1 cellular context compared by ENCODE assay signal in the genomic region with DNA sequence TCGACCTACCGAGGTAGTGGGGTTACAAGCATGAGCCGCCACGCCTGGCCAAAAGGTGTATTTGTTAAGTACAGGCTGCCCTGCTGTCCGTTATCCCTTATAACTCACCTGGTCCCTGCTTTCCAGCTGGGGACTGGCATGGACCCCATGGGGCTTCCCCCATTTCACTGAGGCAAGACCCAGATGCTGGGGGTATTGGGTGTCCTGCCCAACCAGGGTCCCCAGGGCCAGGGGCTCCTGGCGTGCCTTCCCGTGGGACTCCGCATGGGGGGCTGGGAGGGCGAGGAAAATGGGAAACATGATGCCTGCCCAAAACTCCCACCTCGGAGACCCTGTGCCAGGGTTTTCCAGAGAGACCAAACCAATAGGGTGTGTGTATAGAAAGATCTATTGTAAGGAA.
TF ChIP-seq lines count a peak whose summit lies in the region.

No MANE protein-coding gene starts in this region.

TF ChIP-seq in H1, 55 proteins besides CTCF, POLR2A, EP300 and RAD21 (continued from another document):
- TF ChIP-seq, protein P1, sequence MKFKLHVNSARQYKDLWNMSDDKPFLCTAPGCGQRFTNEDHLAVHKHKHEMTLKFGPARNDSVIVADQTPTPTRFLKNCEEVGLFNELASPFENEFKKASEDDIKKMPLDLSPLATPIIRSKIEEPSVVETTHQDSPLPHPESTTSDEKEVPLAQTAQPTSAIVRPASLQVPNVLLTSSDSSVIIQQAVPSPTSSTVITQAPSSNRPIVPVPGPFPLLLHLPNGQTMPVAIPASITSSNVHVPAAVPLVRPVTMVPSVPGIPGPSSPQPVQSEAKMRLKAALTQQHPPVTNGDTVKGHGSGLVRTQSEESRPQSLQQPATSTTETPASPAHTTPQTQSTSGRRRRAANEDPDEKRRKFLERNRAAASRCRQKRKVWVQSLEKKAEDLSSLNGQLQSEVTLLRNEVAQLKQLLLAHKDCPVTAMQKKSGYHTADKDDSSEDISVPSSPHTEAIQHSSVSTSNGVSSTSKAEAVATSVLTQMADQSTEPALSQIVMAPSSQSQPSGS (IDR thresholded peaks at IDR 0.05; ENCODE audit: low read length), result no peak
- TF ChIP-seq RXRA (IDR thresholded peaks at IDR 0.05; ENCODE audit: insufficient read depth, low read depth, low read length), result no peak
- no peak for TF ChIP-seq TAF1 (IDR thresholded peaks at IDR 0.05; ENCODE audit: low read depth, low read length)
- no peak for TF ChIP-seq KDM1A (IDR thresholded peaks at IDR 0.05; ENCODE audit: borderline replicate concordance, low read length)
- TF ChIP-seq GTF2F1 (IDR thresholded peaks at IDR 0.05; ENCODE audit: borderline replicate concordance, low read depth, low read length), result no peak
- no peak for TF ChIP-seq CREB1 (IDR thresholded peaks at IDR 0.05)
- no peak for TF ChIP-seq TBP (IDR thresholded peaks at IDR 0.05; ENCODE audit: low read depth, low read length)
- TF ChIP-seq RFX5 (IDR thresholded peaks at IDR 0.05; ENCODE audit: borderline replicate concordance, low read depth, low read length), result no peak
- TF ChIP-seq, protein P2, sequence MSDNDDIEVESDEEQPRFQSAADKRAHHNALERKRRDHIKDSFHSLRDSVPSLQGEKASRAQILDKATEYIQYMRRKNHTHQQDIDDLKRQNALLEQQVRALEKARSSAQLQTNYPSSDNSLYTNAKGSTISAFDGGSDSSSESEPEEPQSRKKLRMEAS (IDR thresholded peaks at IDR 0.05), result no peak
- TF ChIP-seq POU5F1 (IDR thresholded peaks at IDR 0.05; ENCODE audit: low read depth, low read length), result no peak
- no peak for TF ChIP-seq GABPA (IDR thresholded peaks at IDR 0.05; ENCODE audit: borderline replicate concordance, insufficient read depth, low read length)
- no peak for TF ChIP-seq SP4 (IDR thresholded peaks at IDR 0.05; ENCODE audit: low read length)
